ENCODE assay signal across 23 cellular contexts in genomic region chr12:82757059-82757458, GRCh38.
DNase-seq lines count a peak whose midpoint lies in the region; ATAC-seq, FAIRE-seq and TF ChIP-seq lines count a peak whose summit lies in the region.
"Had no signal": no experiment of that assay in that cellular context is flagged by ENCODE, and none has a peak within 500 bp of the region (broad histone marks: within the 10 kb centered on the region; RNA-seq: fewer than 3 reads in every experiment).

No MANE protein-coding gene starts in this region.

- H3K4me3 Mint-ChIP-seq in GM23338 (no peak overlapping the region), neural progenitor cell (no peak overlapping the region), glutamatergic neuron (ENCODE audit: unreplicated experiment) (no peak overlapping the region)
- H3K4me3 Mint-ChIP-seq: activated CD4-positive, alpha-beta T cell treated with anti-CD3 and anti-CD28 coated beads, Interleukin-2, amount 10 ng/mL, durations not matched to agents 24 days and 14 days; activated naive CD8-positive, alpha-beta T cell treated with anti-CD3 and anti-CD28 coated beads for 36 hours; CD4-positive, alpha-beta T cell; naive thymus-derived CD8-positive, alpha-beta T cell; stimulated activated effector memory CD8-positive, alpha-beta T cell treated with anti-CD3 and anti-CD28 coated beads, Interleukin-12 subunit alpha, Interleukin-12 subunit beta, amount 100 ng/mL, for 72 hours had no signal

- H3K27me3 Mint-ChIP-seq in GM23338 (ENCODE audit: insufficient read depth, low read depth, poor library complexity) (peaks cover 7% of the 10 kb centered on the region), neural progenitor cell (ENCODE audit: insufficient read depth, low read depth) (peaks cover 2% of the 10 kb centered on the region), glutamatergic neuron (ENCODE audit: unreplicated experiment) (no peaks in the 10 kb centered on the region)
- H3K27me3 Mint-ChIP-seq: activated CD4-positive, alpha-beta T cell treated with anti-CD3 and anti-CD28 coated beads, Interleukin-2, amount 10 ng/mL, durations not matched to agents 24 days and 14 days; activated naive CD8-positive, alpha-beta T cell treated with anti-CD3 and anti-CD28 coated beads for 36 hours; CD4-positive, alpha-beta T cell had no signal

- POLR2A ChIA-PET in endothelial cell of umbilical vein (lab: Charles Lee), result no interaction called here

- H3K9me3 Mint-ChIP-seq in GM23338, result no peaks in the 10 kb centered on the region
- H3K9me3 Mint-ChIP-seq in neural progenitor cell, result no peaks in the 10 kb centered on the region
- H3K9me3 Mint-ChIP-seq in glutamatergic neuron (ENCODE audit: unreplicated experiment), result peaks cover 2% of the 10 kb centered on the region
- H3K9me3 Mint-ChIP-seq: activated CD4-positive, alpha-beta T cell treated with anti-CD3 and anti-CD28 coated beads, Interleukin-2, amount 10 ng/mL, durations not matched to agents 24 days and 14 days; activated naive CD8-positive, alpha-beta T cell treated with anti-CD3 and anti-CD28 coated beads for 36 hours; CD4-positive, alpha-beta T cell; naive thymus-derived CD8-positive, alpha-beta T cell; stimulated activated effector memory CD8-positive, alpha-beta T cell treated with anti-CD3 and anti-CD28 coated beads, Interleukin-12 subunit alpha, Interleukin-12 subunit beta, amount 100 ng/mL, for 72 hours had no signal

- peaks cover 28% of the 10 kb centered on the region for H3K4me1 Mint-ChIP-seq in GM23338
- peaks cover 26% of the 10 kb centered on the region for H3K4me1 Mint-ChIP-seq in neural progenitor cell
- H3K4me1 Mint-ChIP-seq in glutamatergic neuron (ENCODE audit: low read depth, unreplicated experiment), result peaks cover 18% of the 10 kb centered on the region
- H3K4me1 Mint-ChIP-seq: activated CD4-positive, alpha-beta T cell treated with anti-CD3 and anti-CD28 coated beads, Interleukin-2, amount 10 ng/mL, durations not matched to agents 24 days and 14 days; activated naive CD8-positive, alpha-beta T cell treated with anti-CD3 and anti-CD28 coated beads for 36 hours; naive thymus-derived CD8-positive, alpha-beta T cell; stimulated activated effector memory CD8-positive, alpha-beta T cell treated with anti-CD3 and anti-CD28 coated beads, Interleukin-12 subunit alpha, Interleukin-12 subunit beta, amount 100 ng/mL, for 72 hours had no signal

- H4K20me1 ChIP-seq in GM23338 (replicated peaks; ENCODE audit: insufficient read depth), result peaks cover 10% of the 10 kb centered on the region; the same call in 1 of the 2 replicates
- no peaks in the 10 kb centered on the region for H4K20me1 ChIP-seq in endothelial cell of umbilical vein (replicated peaks; ENCODE audit: control insufficient read depth, extremely low read depth, insufficient read depth, low read length)
- H4K20me1 ChIP-seq in neural progenitor cell (ENCODE audit: low read depth), result no peaks in the 10 kb centered on the region

- H3K4me3 ChIP-seq in AG10803 (ENCODE audit: low read length) (no peak overlapping the region), GM23338 (no peak overlapping the region), endothelial cell of umbilical vein (replicated peaks in 1 of 3; ENCODE audit: insufficient read depth in 1 of 3, low read depth in 1 of 3, low read length in 3 of 3) (no peak overlapping the region), neural progenitor cell (no peak overlapping the region)
- H3K4me3 ChIP-seq: PC-9, sigmoid colon had no signal

- TF ChIP-seq POLR2A in endothelial cell of umbilical vein (IDR thresholded peaks at IDR 0.05; ENCODE audit: low read depth, low read length), result no peak

- no peaks in the 10 kb centered on the region for H3F3A ChIP-seq in GM23338 (replicated peaks; ENCODE audit: low read depth)
- peaks cover 7% of the 10 kb centered on the region for H3F3A ChIP-seq in neural progenitor cell (ENCODE audit: low read depth)

- DNase-seq in AG10803 (ENCODE audit: low read depth), result peak; percentile 24
- no peak for DNase-seq in GM23338 (ENCODE audit: low spot score)
- DNase-seq in endothelial cell of umbilical vein (ENCODE audit: low read depth, low spot score), result no peak
- no peak for DNase-seq in neural progenitor cell (ENCODE audit: low spot score)
- no peak for DNase-seq in activated CD4-positive, alpha-beta T cell treated with anti-CD3 and anti-CD28 coated beads, Interleukin-2, amount 50 U/mL, for 1 hour
- DNase-seq in glutamatergic neuron, result no peak
- DNase-seq: activated CD4-positive, alpha-beta T cell treated with anti-CD3 and anti-CD28 coated beads, Interleukin-2, amount 10 ng/mL, durations not matched to agents 24 days and 14 days; activated naive CD8-positive, alpha-beta T cell treated with anti-CD3 and anti-CD28 coated beads for 36 hours; CD4-positive, alpha-beta T cell; DMS 273 treated with DMSO at 0.1 percent for 48 hours; naive thymus-derived CD8-positive, alpha-beta T cell; NCI-H1105 treated with DMSO at 0.1 percent for 48 hours; NCI-H510A treated with DMSO at 0.1 percent for 48 hours; PC-9; sigmoid colon; stimulated activated CD4-positive, alpha-beta T cell treated with anti-CD3 and anti-CD28 coated beads, Interleukin-1b, Interleukin-23, amount 100 ng/mL, for 48 hours; T-helper 1 cell had no signal

- H3K4me2 ChIP-seq in GM23338 (peak overlapping the region; percentile 10; the same call in 1 of the 2 replicates), endothelial cell of umbilical vein (ENCODE audit: insufficient read depth, low read length) (no peak overlapping the region), neural progenitor cell (peak overlapping the region; percentile 48)
- H3K4me2 ChIP-seq: PC-9 had no signal

- no peaks in the 10 kb centered on the region for H3K9me2 ChIP-seq in GM23338 (ENCODE audit: insufficient read depth)

- dilution Hi-C loops in endothelial cell of umbilical vein (cut with MboI; ENCODE audit: extremely low pct_ligation_motif_present, low sequenced_read_pairs), result no loop called here

- H3K79me2 ChIP-seq in GM23338 (replicated peaks; ENCODE audit: insufficient read depth) (no peaks in the 10 kb centered on the region), endothelial cell of umbilical vein (ENCODE audit: control insufficient read depth, insufficient read depth, low read length) (no peaks in the 10 kb centered on the region), neural progenitor cell (ENCODE audit: low read depth) (peaks cover 3% of the 10 kb centered on the region)
- H3K79me2 ChIP-seq: parathyroid adenoma had no signal

- FAIRE-seq in endothelial cell of umbilical vein (lab: Jason Lieb, UNC), result peak; percentile 4
- FAIRE-seq: colon, frontal cortex, urothelium cell line had no signal

- CTCF ChIA-PET in endothelial cell of umbilical vein (lab: Charles Lee), result no interaction called here

- H3K36me3 Mint-ChIP-seq in GM23338 (ENCODE audit: low read depth) (no peaks in the 10 kb centered on the region), neural progenitor cell (no peaks in the 10 kb centered on the region), glutamatergic neuron (ENCODE audit: unreplicated experiment) (no peaks in the 10 kb centered on the region)
- H3K36me3 Mint-ChIP-seq: activated naive CD8-positive, alpha-beta T cell treated with anti-CD3 and anti-CD28 coated beads for 36 hours; naive thymus-derived CD8-positive, alpha-beta T cell; stimulated activated effector memory CD8-positive, alpha-beta T cell treated with anti-CD3 and anti-CD28 coated beads, Interleukin-12 subunit alpha, Interleukin-12 subunit beta, amount 100 ng/mL, for 72 hours had no signal

- no peak overlapping the region for H3K27ac ChIP-seq in GM23338 (ENCODE audit: low read depth)
- H3K27ac ChIP-seq in endothelial cell of umbilical vein (ENCODE audit: insufficient read depth, low read depth, low read length), result no peak overlapping the region
- H3K27ac ChIP-seq in neural progenitor cell, result no peak overlapping the region
- H3K27ac ChIP-seq: parathyroid adenoma, PC-9, sigmoid colon had no signal

- ATAC-seq in GM23338, result no peak
- ATAC-seq in GM21447 (IDR thresholded peaks at IDR 0.05; ENCODE audit: unreplicated experiment), result no peak
- ATAC-seq: naive thymus-derived CD8-positive, alpha-beta T cell; stimulated activated effector memory CD8-positive, alpha-beta T cell treated with anti-CD3 and anti-CD28 coated beads, Interleukin-12 subunit alpha, Interleukin-12 subunit beta, amount 100 ng/mL, for 72 hours had no signal

- H3K9ac ChIP-seq in endothelial cell of umbilical vein (replicated peaks; ENCODE audit: extremely low read depth, insufficient read depth, low read length), result no peak overlapping the region
- H3K9ac ChIP-seq in neural progenitor cell, result no peak overlapping the region
- H3K9ac ChIP-seq: parathyroid adenoma had no signal

- no peaks in the 10 kb centered on the region for H3K36me3 ChIP-seq in GM23338 (ENCODE audit: insufficient read depth)
- no peaks in the 10 kb centered on the region for H3K36me3 ChIP-seq in endothelial cell of umbilical vein (ENCODE audit: control insufficient read depth in 2 of 2, extremely low read depth in 1 of 2, insufficient read depth in 2 of 2, low read length in 2 of 2)
- no peaks in the 10 kb centered on the region for H3K36me3 ChIP-seq in neural progenitor cell
- H3K36me3 ChIP-seq: sigmoid colon had no signal

- H2AFZ ChIP-seq in GM23338 (no peak overlapping the region), endothelial cell of umbilical vein (ENCODE audit: low read depth, low read length) (no peak overlapping the region), neural progenitor cell (replicated peaks) (no peak overlapping the region)
- H2AFZ ChIP-seq: parathyroid adenoma, PC-9 had no signal

- H3K9me3 ChIP-seq in endothelial cell of umbilical vein (replicated peaks; ENCODE audit: control insufficient read depth, insufficient read depth, low read length) (no peaks in the 10 kb centered on the region), neural progenitor cell (ENCODE audit: low read depth) (no peaks in the 10 kb centered on the region)
- H3K9me3 ChIP-seq: sigmoid colon had no signal

- BruUV-seq in endothelial cell of umbilical vein (replicated peaks; lab: Mats Ljungman, UMichigan), result no TSS peak

- H3K9me1 ChIP-seq in endothelial cell of umbilical vein (replicated peaks; ENCODE audit: control insufficient read depth, extremely low read depth, insufficient read depth, low read length), result no peaks in the 10 kb centered on the region

- intact Hi-C loops in endothelial cell of umbilical vein (cut with micrococcal nuclease), result no loop called here

- TF ChIP-seq CTCF in AG10803 (conservative IDR thresholded peaks at IDR 0.05; ENCODE audit: low read length) (no peak), GM23338 (conservative IDR thresholded peaks at IDR 0.05; ENCODE audit: low read depth in 2 of 2) (no peak), endothelial cell of umbilical vein (IDR thresholded peaks at IDR 0.05; ENCODE audit: extremely low read depth in 1 of 2, insufficient read depth in 1 of 2, low read depth in 1 of 2, low read length in 2 of 2) (no peak), neural progenitor cell (IDR thresholded peaks at IDR 0.05) (no peak), glutamatergic neuron (IDR thresholded peaks at IDR 0.05; ENCODE audit: partially characterized antibody, unreplicated experiment) (no peak)

- H3K27ac Mint-ChIP-seq in GM23338, result no peak overlapping the region
- no peak overlapping the region for H3K27ac Mint-ChIP-seq in neural progenitor cell
- H3K27ac Mint-ChIP-seq in glutamatergic neuron (ENCODE audit: unreplicated experiment), result no peak overlapping the region
- H3K27ac Mint-ChIP-seq: activated CD4-positive, alpha-beta T cell treated with anti-CD3 and anti-CD28 coated beads, Interleukin-2, amount 10 ng/mL, durations not matched to agents 24 days and 14 days; activated naive CD8-positive, alpha-beta T cell treated with anti-CD3 and anti-CD28 coated beads for 36 hours; CD4-positive, alpha-beta T cell; naive thymus-derived CD8-positive, alpha-beta T cell; stimulated activated effector memory CD8-positive, alpha-beta T cell treated with anti-CD3 and anti-CD28 coated beads, Interleukin-12 subunit alpha, Interleukin-12 subunit beta, amount 100 ng/mL, for 72 hours had no signal

- H3K4me1 ChIP-seq in GM23338 (ENCODE audit: insufficient read depth) (peaks cover 27% of the 10 kb centered on the region), endothelial cell of umbilical vein (ENCODE audit: control insufficient read depth, extremely low read depth, insufficient read depth, low read length) (no peaks in the 10 kb centered on the region), neural progenitor cell (peaks cover 27% of the 10 kb centered on the region)
- H3K4me1 ChIP-seq: parathyroid adenoma had no signal

- H3K27me3 ChIP-seq in GM23338 (ENCODE audit: insufficient read depth) (no peaks in the 10 kb centered on the region), endothelial cell of umbilical vein (ENCODE audit: control insufficient read depth in 2 of 2, insufficient read depth in 2 of 2, low read length in 2 of 2) (no peaks in the 10 kb centered on the region), neural progenitor cell (no peaks in the 10 kb centered on the region)
- H3K27me3 ChIP-seq: sigmoid colon had no signal
